In genomic region chr19:3276341-3276799, GRCh38 we compare ENCODE assay signal across 1 cellular context.
A peak's percentile ranks its signal among the peaks of the same experiment; 100 is the strongest.
TF ChIP-seq lines count a peak whose summit lies in the region.

No MANE protein-coding gene starts in this region.

TF ChIP-seq in K562, 482 proteins besides CTCF, POLR2A, EP300 and RAD21:
- no peak for TF ChIP-seq RERE (CRISPR knock-in tag; IDR thresholded peaks at IDR 0.05; ENCODE audit: borderline replicate concordance)
- no peak for TF ChIP-seq ZNF561 (CRISPR knock-in tag; conservative IDR thresholded peaks at IDR 0.05)
- 0 out of 2 replicates have a peak, but pooled peaks have one; percentile 5 for TF ChIP-seq EGR1 (conservative IDR thresholded peaks at IDR 0.05)
- TF ChIP-seq TARDBP (IDR thresholded peaks at IDR 0.05) = no peak
- TF ChIP-seq ETV6 (IDR thresholded peaks at IDR 0.05; ENCODE audit: borderline replicate concordance in 1 of 2, low read depth in 2 of 2, low read length in 1 of 2) = no peak
- no peak for TF ChIP-seq ETV6 (CRISPR knock-in tag; IDR thresholded peaks at IDR 0.05; ENCODE audit: borderline replicate concordance)
- no peak for TF ChIP-seq ZNF354B (CRISPR knock-in tag; IDR thresholded peaks at IDR 0.05)
- peak; percentile 51 for TF ChIP-seq MAX (CRISPR knock-in tag; IDR thresholded peaks at IDR 0.05)
- no peak for TF ChIP-seq IRF1 (CRISPR knock-in tag; IDR thresholded peaks at IDR 0.05; ENCODE audit: borderline replicate concordance)
- TF ChIP-seq CBX5 (IDR thresholded peaks at IDR 0.05; ENCODE audit: borderline replicate concordance, low read depth) = no peak
- 0 out of 4 replicates have a peak, but pooled peaks of 1 of the 2 experiments have one; percentile 5 for TF ChIP-seq RCOR1 (IDR thresholded peaks at IDR 0.05; ENCODE audit: borderline replicate concordance in 1 of 2, low read depth in 2 of 2, low read length in 2 of 2)
- TF ChIP-seq TFAP4 (CRISPR knock-in tag; IDR thresholded peaks at IDR 0.05; ENCODE audit: borderline replicate concordance) = peak; percentile 24; the same call in 1 of the 2 replicates
- TF ChIP-seq ZNF717 (CRISPR knock-in tag; IDR thresholded peaks at IDR 0.05) = no peak
- TF ChIP-seq MAZ (CRISPR knock-in tag; conservative IDR thresholded peaks at IDR 0.05 in 1 of 2, IDR thresholded peaks at IDR 0.05 in 1 of 2) = peak in 1 of 2 experiments; percentile 47; a peak in 1 of 4 replicates
- TF ChIP-seq ZNF766 (CRISPR knock-in tag; conservative IDR thresholded peaks at IDR 0.05) = no peak
- no peak for TF ChIP-seq MCM7 (IDR thresholded peaks at IDR 0.05)
- TF ChIP-seq SP1 (CRISPR knock-in tag; IDR thresholded peaks at IDR 0.05) = peak; percentile 74
- no peak for TF ChIP-seq SETDB1 (IDR thresholded peaks at IDR 0.05; ENCODE audit: low read length)
- TF ChIP-seq C11orf30 (IDR thresholded peaks at IDR 0.05; ENCODE audit: low read depth) = no peak
- peak in 1 of 2 experiments; percentile 30 for TF ChIP-seq E2F6 (IDR thresholded peaks at IDR 0.05; ENCODE audit: borderline replicate concordance in 1 of 2, extremely low read depth in 1 of 2, insufficient read depth in 1 of 2, insufficient read length in 1 of 2, low read depth in 1 of 2, low read length in 1 of 2, poor library complexity in 1 of 2, severe bottlenecking in 1 of 2)
